ENCODE assay signal across 9 cellular contexts in the genomic region with DNA sequence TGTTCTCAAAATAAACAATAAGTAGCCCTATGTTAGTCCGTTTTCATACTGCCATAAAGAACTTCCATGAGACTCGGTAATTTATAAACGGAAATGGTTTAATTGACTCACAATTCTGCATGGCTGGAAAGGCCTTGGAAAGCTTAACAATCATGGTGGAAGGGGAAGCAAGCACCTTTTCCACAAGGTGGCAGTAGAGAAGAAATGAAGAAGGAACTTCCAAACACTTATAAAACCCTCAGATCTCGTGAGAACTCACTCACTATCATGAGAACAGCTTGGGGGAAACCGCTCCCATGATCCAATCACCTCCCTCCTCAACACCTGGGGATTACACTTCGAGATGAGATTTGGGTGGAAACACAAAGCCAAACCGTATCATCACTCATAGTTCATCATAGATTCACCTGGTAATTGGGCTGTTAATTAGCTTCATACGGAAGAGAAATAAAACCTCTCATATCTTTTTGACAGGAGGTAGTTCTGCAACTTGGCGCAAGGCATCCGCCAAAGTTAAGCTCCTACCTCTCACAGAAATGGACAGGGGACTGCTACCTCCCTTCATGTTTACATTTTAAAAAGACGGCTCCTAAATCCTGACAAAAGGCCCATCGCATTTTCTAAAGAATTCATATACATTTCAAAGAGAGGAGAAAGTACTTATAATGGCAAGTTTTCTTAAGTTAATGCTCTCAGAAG. TPM values are rescaled to one million over a fixed set of nuclear protein-coding genes. Genes with fewer than 3 reads are reported as not detected.
DNase-seq lines count a peak whose midpoint lies in the region; ATAC-seq, FAIRE-seq and TF ChIP-seq lines count a peak whose summit lies in the region.
"Had no signal": no experiment of that assay in that cellular context is flagged by ENCODE, and none has a peak within 500 bp of the region (broad histone marks: within the 10 kb centered on the region; RNA-seq: fewer than 3 reads in every experiment).

No MANE protein-coding gene starts in this region.

- no peak overlapping the region for H2AFZ ChIP-seq in HepG2 (ENCODE audit: low read length)

- no peak for FAIRE-seq in HepG2 (lab: Jason Lieb, UNC)

- TF ChIP-seq EP300 in HepG2 (IDR thresholded peaks at IDR 0.05; ENCODE audit: low read depth in 2 of 2, low read length in 2 of 2) (no peak), HepG2 (CRISPR knock-in tag; IDR thresholded peaks at IDR 0.05; ENCODE audit: borderline replicate concordance) (no peak), esophagus muscularis mucosa (IDR thresholded peaks at IDR 0.05) (no peak)

- intact Hi-C loops in HepG2 (cut with micrococcal nuclease; ENCODE audit: unreplicated experiment) (loop anchor here (1.0 to 10.0 kb wide), 2 partner anchors 126 to 632 kb away; no protein-coding TSS in a partner anchor), right lobe of liver (cut with DNase I) (no loop called here), esophagus muscularis mucosa (cut with DNase I) (no loop called here)

- no peak overlapping the region for H3K9ac ChIP-seq in HepG2 (ENCODE audit: insufficient read depth, low read depth, low read length)

- TF ChIP-seq POLR2A in HepG2 (IDR thresholded peaks at IDR 0.05; ENCODE audit: insufficient read depth in 1 of 2, low read depth in 2 of 2, low read length in 2 of 2) (no peak), right lobe of liver (IDR thresholded peaks at IDR 0.05) (no peak), esophagus muscularis mucosa (IDR thresholded peaks at IDR 0.05; ENCODE audit: low read depth) (no peak)

- no peaks in the 10 kb centered on the region for H3K36me3 ChIP-seq in HepG2 (replicated peaks in 1 of 2; ENCODE audit: control insufficient read depth in 1 of 2, insufficient read depth in 2 of 2, low read length in 2 of 2)
- H3K36me3 ChIP-seq in right lobe of liver = no peaks in the 10 kb centered on the region
- no peaks in the 10 kb centered on the region for H3K36me3 ChIP-seq in esophagus muscularis mucosa

- TF ChIP-seq CTCF in HepG2 (CRISPR knock-in tag; IDR thresholded peaks at IDR 0.05) (peak; percentile 43), right lobe of liver (IDR thresholded peaks at IDR 0.05) (no peak), esophagus muscularis mucosa (IDR thresholded peaks at IDR 0.05) (peak; percentile 11 to 33 (median 23))

- no TSS peak for BruUV-seq in HepG2 (replicated peaks; lab: Mats Ljungman, UMichigan)

- no peaks in the 10 kb centered on the region for H3K79me2 ChIP-seq in HepG2 (ENCODE audit: insufficient read depth, low read length)

- POLR2A ChIA-PET in HepG2 (lab: Yijun Ruan, JAX) = no interaction called here

- no peaks in the 10 kb centered on the region for H3K27me3 ChIP-seq in HepG2 (ENCODE audit: control insufficient read depth in 1 of 2, insufficient read depth in 2 of 2, low read length in 2 of 2)
- H3K27me3 ChIP-seq in right lobe of liver = no peaks in the 10 kb centered on the region
- no peaks in the 10 kb centered on the region for H3K27me3 ChIP-seq in esophagus muscularis mucosa

- H3K4me1 ChIP-seq in HepG2 (ENCODE audit: insufficient read depth, low read length) (no peaks in the 10 kb centered on the region), right lobe of liver (no peaks in the 10 kb centered on the region), esophagus muscularis mucosa (no peaks in the 10 kb centered on the region)

- CTCF ChIA-PET in HepG2 (lab: Yijun Ruan, JAX; ENCODE audit: low intra/inter-chr PET ratio, low total read pairs) = interaction anchor here (0.9 to 1.5 kb wide), 2 partner anchors 127 to 636 kb away, joined by 3 to 5 read pairs; no protein-coding TSS in a partner anchor

- 48% methylated on average over 12 of the region's 12 CpGs for WGBS in HepG2 (ENCODE audit: low lambda C conversion rate)
- WGBS in right lobe of liver (ENCODE audit: insufficient coverage, low coverage, low lambda C conversion rate, missing lambda C conversion rate) = 49% methylated on average over 12 of the region's 12 CpGs
- WGBS in esophagus muscularis mucosa = 86% methylated on average over 12 of the region's 12 CpGs

- no peak overlapping the region for H3K27ac ChIP-seq in HepG2 (ENCODE audit: extremely low read length, insufficient read depth, low read length)
- no peak overlapping the region for H3K27ac ChIP-seq in right lobe of liver
- H3K27ac ChIP-seq in esophagus muscularis mucosa (replicated peaks in 1 of 4) = no peak overlapping the region

- no peaks in the 10 kb centered on the region for H4K20me1 ChIP-seq in HepG2 (ENCODE audit: insufficient read depth, low read length)

- no peak overlapping the region for H3K4me2 ChIP-seq in HepG2 (ENCODE audit: low read depth, low read length)

- H3K4me3 ChIP-seq in HepG2 (replicated peaks in 1 of 3; ENCODE audit: insufficient read depth in 1 of 3, low read depth in 2 of 3, low read length in 3 of 3) (no peak overlapping the region), right lobe of liver (no peak overlapping the region), esophagus muscularis mucosa (no peak overlapping the region)

- DNase-seq in HepG2 (ENCODE audit: low spot score) (peak; percentile 32), right lobe of liver (no peak), NCI-H226 (peak; percentile 3), esophagus muscularis mucosa (ENCODE audit: extremely low spot score) (no peak), activated T-cell treated with anti-CD3 and anti-CD28 coated beads for 4 hours (no peak), midbrain (lab: John Stamatoyannopoulos, UW) (no peak)
- DNase-seq: GDM1 had no signal

- ATAC-seq in HepG2 (peak; percentile 36; the same call in 1 of the 3 replicates), right lobe of liver (no peak), GM18861 (IDR thresholded peaks at IDR 0.05; ENCODE audit: unreplicated experiment) (no peak), HG03571 (IDR thresholded peaks at IDR 0.05; ENCODE audit: unreplicated experiment) (no peak)

- TF ChIP-seq RAD21 in HepG2 (CRISPR knock-in tag; IDR thresholded peaks at IDR 0.05) = no peak

- in situ Hi-C loops in HepG2 (cut with HindIII; ENCODE audit: extremely low pct_ligation_motif_present, low pct_unique_long_range_greater_than_20kb) = no loop called here

- no peaks in the 10 kb centered on the region for H3K9me3 ChIP-seq in HepG2 (ENCODE audit: low read length)
- no peaks in the 10 kb centered on the region for H3K9me3 ChIP-seq in right lobe of liver
- H3K9me3 ChIP-seq in esophagus muscularis mucosa = no peaks in the 10 kb centered on the region

TF ChIP-seq in HepG2, 621 proteins besides CTCF, POLR2A, EP300 and RAD21:
- TF ChIP-seq ZMYM4 (CRISPR knock-in tag; IDR thresholded peaks at IDR 0.05) (peak; percentile 33; the same call in 1 of the 2 replicates), CHD2 (IDR thresholded peaks at IDR 0.05; ENCODE audit: low read depth, low read length) (peak; percentile 60), ZNF644 (CRISPR knock-in tag; IDR thresholded peaks at IDR 0.05; ENCODE audit: low read depth) (peak; percentile 59; the same call in 1 of the 2 replicates), TBX2 (CRISPR knock-in tag; IDR thresholded peaks at IDR 0.05; ENCODE audit: borderline replicate concordance) (no peak), RBAK (CRISPR knock-in tag; IDR thresholded peaks at IDR 0.05) (no peak)
- TF ChIP-seq, protein P1, sequence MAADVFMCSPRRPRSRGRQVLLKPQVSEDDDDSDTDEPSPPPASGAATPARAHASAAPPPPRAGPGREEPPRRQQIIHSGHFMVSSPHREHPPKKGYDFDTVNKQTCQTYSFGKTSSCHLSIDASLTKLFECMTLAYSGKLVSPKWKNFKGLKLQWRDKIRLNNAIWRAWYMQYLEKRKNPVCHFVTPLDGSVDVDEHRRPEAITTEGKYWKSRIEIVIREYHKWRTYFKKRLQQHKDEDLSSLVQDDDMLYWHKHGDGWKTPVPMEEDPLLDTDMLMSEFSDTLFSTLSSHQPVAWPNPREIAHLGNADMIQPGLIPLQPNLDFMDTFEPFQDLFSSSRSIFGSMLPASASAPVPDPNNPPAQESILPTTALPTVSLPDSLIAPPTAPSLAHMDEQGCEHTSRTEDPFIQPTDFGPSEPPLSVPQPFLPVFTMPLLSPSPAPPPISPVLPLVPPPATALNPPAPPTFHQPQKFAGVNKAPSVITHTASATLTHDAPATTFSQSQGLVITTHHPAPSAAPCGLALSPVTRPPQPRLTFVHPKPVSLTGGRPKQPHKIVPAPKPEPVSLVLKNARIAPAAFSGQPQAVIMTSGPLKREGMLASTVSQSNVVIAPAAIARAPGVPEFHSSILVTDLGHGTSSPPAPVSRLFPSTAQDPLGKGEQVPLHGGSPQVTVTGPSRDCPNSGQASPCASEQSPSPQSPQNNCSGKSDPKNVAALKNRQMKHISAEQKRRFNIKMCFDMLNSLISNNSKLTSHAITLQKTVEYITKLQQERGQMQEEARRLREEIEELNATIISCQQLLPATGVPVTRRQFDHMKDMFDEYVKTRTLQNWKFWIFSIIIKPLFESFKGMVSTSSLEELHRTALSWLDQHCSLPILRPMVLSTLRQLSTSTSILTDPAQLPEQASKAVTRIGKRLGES (CRISPR knock-in tag; IDR thresholded peaks at IDR 0.05; ENCODE audit: borderline replicate concordance) = no peak

RNA-seq across cellular contexts. Expression of gene MUC15, which starts 49.0 kb away (rescaled TPM):
- total RNA-seq in HepG2 (2016; rRNA removed; fragmentation: Illumina TruSeq; extraction: Trizol) = 2.8 and 4.5 TPM in 2 replicates
- 0.10 and 0.62 TPM in 2 replicates for total RNA-seq in HepG2 (2016; cell fraction: cytosol; rRNA removed; fragmentation: Illumina TruSeq; extraction: Trizol; ENCODE audit: low read depth)
- total RNA-seq in HepG2 (2016; cell fraction: insoluble cytoplasmic fraction; rRNA removed; fragmentation: Illumina TruSeq; extraction: Trizol) = 2.2 and 4.0 TPM in 2 replicates
- total RNA-seq in HepG2 (2016; cell fraction: membrane; rRNA removed; fragmentation: Illumina TruSeq; extraction: Trizol) = 1.0 and 1.1 TPM in 2 replicates
- 13.5 and 15.1 TPM in 2 replicates for total RNA-seq in HepG2 (2016; cell fraction: nucleus; rRNA removed; fragmentation: Illumina TruSeq; extraction: Trizol)
- 18.0 and 21.6 TPM in 2 replicates for polyA plus RNA-seq in HepG2 (2011; rRNA removed)
- polyA plus RNA-seq in HepG2 (2011; cell fraction: cytosol; rRNA removed) = 1.7 and 3.5 TPM in 2 replicates
- polyA plus RNA-seq in HepG2 (2011; cell fraction: nucleus; rRNA removed) = 42.9 and 67.4 TPM in 2 replicates
- 8.5 and 8.7 TPM in 2 replicates for polyA plus RNA-seq in HepG2 (2012)
- 0.40 and 0.41 TPM in 2 replicates for polyA plus RNA-seq in HepG2 (2016; cell fraction: cytosol; fragmentation: Illumina TruSeq; extraction: Trizol; ENCODE audit: low read depth)
- polyA plus RNA-seq in HepG2 (2016; cell fraction: insoluble cytoplasmic fraction; fragmentation: Illumina TruSeq; extraction: Trizol; ENCODE audit: low read depth) = 4.4 and 5.0 TPM in 2 replicates
- polyA plus RNA-seq in HepG2 (2016; cell fraction: membrane; fragmentation: Illumina TruSeq; extraction: Trizol; ENCODE audit: low read depth) = 0.95 and 1.2 TPM in 2 replicates
- 48.3 and 53.6 TPM in 2 replicates for polyA plus RNA-seq in HepG2 (2016; cell fraction: nucleus; fragmentation: Illumina TruSeq; extraction: Trizol; ENCODE audit: insufficient read depth, low read depth)
- 3.2 TPM in 1 of 2 replicates, not detected in the other for polyA minus RNA-seq in HepG2 (2011; rRNA and poly(A)+ RNA removed; ENCODE audit: low replicate concordance)
- 1.2 and 1.8 TPM in 2 replicates for polyA minus RNA-seq in HepG2 (2011; cell fraction: cytosol; rRNA and poly(A)+ RNA removed)
- 19.6 and 26.0 TPM in 2 replicates for polyA minus RNA-seq in HepG2 (2011; cell fraction: nucleus; rRNA and poly(A)+ RNA removed)
- not detected for total RNA-seq in right lobe of liver
- 10 to 100 TPM in 1 of 4 donors, 1 to 10 TPM in 2, under 1 TPM in 1; 0.42 to 12.2 (median 1.3) TPM for total RNA-seq in esophagus muscularis mucosa

Comparison
In these comparisons a context has a peak if more than half of its experiments do, and no peak if none do; other contexts are left out.
1. DNase-seq: peak in HepG2 (single experiment) and NCI-H226 (single experiment); none in right lobe of liver (0 of 3), esophagus muscularis mucosa (single experiment), activated T-cell treated with anti-CD3 and anti-CD28 coated beads for 4 hours (single experiment) and midbrain (single experiment).
2. CTCF ChIP-seq: peak in HepG2 (single experiment) and esophagus muscularis mucosa (3 of 3); none in right lobe of liver (0 of 4).